In the genomic region with DNA sequence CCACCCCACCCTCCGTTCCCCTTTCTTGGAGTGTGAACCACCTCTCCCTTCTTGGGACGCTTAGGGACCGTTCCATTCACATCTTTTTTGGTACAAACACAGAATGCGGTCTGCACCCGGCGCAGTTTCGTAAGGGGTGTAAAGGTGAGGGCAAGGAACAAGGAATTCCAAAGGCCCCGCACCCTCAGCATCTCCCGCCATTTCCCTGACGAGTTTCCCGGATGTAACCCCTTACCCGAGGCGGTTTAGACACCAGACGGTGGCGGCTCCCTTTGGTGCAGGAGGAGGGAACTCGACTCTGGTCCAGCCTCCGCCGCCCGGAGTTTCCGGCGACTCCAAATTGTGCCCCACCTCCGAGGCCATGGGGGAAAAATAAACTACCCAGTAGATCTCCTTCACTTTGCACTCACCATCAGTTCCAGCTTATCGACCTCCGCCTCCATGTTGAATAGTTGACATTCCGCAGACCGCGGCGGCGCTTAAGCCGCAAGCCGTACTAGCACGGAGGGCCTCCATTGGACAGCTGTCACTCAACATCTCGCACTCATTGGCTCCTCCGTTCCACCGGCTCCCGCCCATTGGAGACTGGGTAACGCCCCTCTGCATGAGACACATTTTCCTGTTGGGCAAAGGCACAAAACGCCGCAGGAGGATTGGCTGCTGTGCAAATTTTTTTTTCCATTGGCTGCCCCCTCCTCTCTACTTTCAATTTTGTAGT, we compare ENCODE assay signal across 1 cellular context.
TF ChIP-seq lines count a peak whose summit lies in the region.

A gene with protein sequence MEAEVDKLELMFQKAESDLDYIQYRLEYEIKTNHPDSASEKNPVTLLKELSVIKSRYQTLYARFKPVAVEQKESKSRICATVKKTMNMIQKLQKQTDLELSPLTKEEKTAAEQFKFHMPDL (minus strand): TSS at position 466 of the 718 bp plus-strand sequence. CDS start 23 bp downstream, at position 443.

TF ChIP-seq in WTC11, 78 proteins besides CTCF, POLR2A, EP300 and RAD21 (continued from another document and continues in another):
- TF ChIP-seq, protein P1, sequence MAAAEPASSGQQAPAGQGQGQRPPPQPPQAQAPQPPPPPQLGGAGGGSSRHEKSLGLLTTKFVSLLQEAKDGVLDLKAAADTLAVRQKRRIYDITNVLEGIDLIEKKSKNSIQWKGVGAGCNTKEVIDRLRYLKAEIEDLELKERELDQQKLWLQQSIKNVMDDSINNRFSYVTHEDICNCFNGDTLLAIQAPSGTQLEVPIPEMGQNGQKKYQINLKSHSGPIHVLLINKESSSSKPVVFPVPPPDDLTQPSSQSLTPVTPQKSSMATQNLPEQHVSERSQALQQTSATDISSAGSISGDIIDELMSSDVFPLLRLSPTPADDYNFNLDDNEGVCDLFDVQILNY (CRISPR knock-in tag; IDR thresholded peaks at IDR 0.05): peak; percentile 74
- TF ChIP-seq ATF1 (CRISPR knock-in tag; IDR thresholded peaks at IDR 0.05) (no peak), ESRRA (CRISPR knock-in tag; IDR thresholded peaks at IDR 0.05; ENCODE audit: borderline replicate concordance) (no peak), TP53 (CRISPR knock-in tag; IDR thresholded peaks at IDR 0.05) (no peak), TEAD1 (CRISPR knock-in tag; IDR thresholded peaks at IDR 0.05) (peak; percentile 97; the same call in 1 of the 2 replicates), SOX15 (CRISPR knock-in tag; IDR thresholded peaks at IDR 0.05) (no peak), JUN (CRISPR knock-in tag; IDR thresholded peaks at IDR 0.05) (0 out of 2 replicates have a peak, but pooled peaks have one; percentile 29), NR2C2 (CRISPR knock-in tag; IDR thresholded peaks at IDR 0.05) (no peak), HMGA2 (CRISPR knock-in tag; IDR thresholded peaks at IDR 0.05) (peak; percentile 25; the same call in 1 of the 2 replicates), ZNF219 (CRISPR knock-in tag; IDR thresholded peaks at IDR 0.05; ENCODE audit: borderline replicate concordance) (no peak), SP1 (CRISPR knock-in tag; conservative IDR thresholded peaks at IDR 0.05) (peak; percentile 93), ELF4 (CRISPR knock-in tag; IDR thresholded peaks at IDR 0.05; ENCODE audit: low read depth) (no peak), ZNF317 (CRISPR knock-in tag; IDR thresholded peaks at IDR 0.05; ENCODE audit: borderline replicate concordance, low read depth) (0 out of 2 replicates have a peak, but pooled peaks have one; percentile 47), GABPB1 (CRISPR knock-in tag; IDR thresholded peaks at IDR 0.05) (no peak; the same call in 1 of the 2 replicates), NFYB (CRISPR knock-in tag; conservative IDR thresholded peaks at IDR 0.05; ENCODE audit: low read depth) (peak; percentile 90), CREM (CRISPR knock-in tag; IDR thresholded peaks at IDR 0.05) (no peak), ZNF138 (CRISPR knock-in tag; conservative IDR thresholded peaks at IDR 0.05) (no peak), MYBL2 (CRISPR knock-in tag; IDR thresholded peaks at IDR 0.05) (no peak), NFE2L1 (CRISPR knock-in tag; IDR thresholded peaks at IDR 0.05) (no peak), ZNF396 (CRISPR knock-in tag; IDR thresholded peaks at IDR 0.05; ENCODE audit: borderline replicate concordance) (no peak), GTF2I (CRISPR knock-in tag; conservative IDR thresholded peaks at IDR 0.05) (no peak), ZBTB21 (CRISPR knock-in tag; IDR thresholded peaks at IDR 0.05; ENCODE audit: borderline replicate concordance) (no peak)
- TF ChIP-seq, protein P2, sequence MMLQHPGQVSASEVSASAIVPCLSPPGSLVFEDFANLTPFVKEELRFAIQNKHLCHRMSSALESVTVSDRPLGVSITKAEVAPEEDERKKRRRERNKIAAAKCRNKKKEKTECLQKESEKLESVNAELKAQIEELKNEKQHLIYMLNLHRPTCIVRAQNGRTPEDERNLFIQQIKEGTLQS (CRISPR knock-in tag; conservative IDR thresholded peaks at IDR 0.05): no peak
- TF ChIP-seq, protein P3, sequence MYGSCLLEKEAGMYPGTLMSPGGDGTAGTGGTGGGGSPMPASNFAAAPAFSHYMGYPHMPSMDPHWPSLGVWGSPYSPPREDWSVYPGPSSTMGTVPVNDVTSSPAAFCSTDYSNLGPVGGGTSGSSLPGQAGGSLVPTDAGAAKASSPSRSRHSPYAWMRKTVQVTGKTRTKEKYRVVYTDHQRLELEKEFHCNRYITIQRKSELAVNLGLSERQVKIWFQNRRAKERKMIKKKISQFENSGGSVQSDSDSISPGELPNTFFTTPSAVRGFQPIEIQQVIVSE (CRISPR knock-in tag; IDR thresholded peaks at IDR 0.05; ENCODE audit: borderline replicate concordance): no peak
- TF ChIP-seq, protein P4, sequence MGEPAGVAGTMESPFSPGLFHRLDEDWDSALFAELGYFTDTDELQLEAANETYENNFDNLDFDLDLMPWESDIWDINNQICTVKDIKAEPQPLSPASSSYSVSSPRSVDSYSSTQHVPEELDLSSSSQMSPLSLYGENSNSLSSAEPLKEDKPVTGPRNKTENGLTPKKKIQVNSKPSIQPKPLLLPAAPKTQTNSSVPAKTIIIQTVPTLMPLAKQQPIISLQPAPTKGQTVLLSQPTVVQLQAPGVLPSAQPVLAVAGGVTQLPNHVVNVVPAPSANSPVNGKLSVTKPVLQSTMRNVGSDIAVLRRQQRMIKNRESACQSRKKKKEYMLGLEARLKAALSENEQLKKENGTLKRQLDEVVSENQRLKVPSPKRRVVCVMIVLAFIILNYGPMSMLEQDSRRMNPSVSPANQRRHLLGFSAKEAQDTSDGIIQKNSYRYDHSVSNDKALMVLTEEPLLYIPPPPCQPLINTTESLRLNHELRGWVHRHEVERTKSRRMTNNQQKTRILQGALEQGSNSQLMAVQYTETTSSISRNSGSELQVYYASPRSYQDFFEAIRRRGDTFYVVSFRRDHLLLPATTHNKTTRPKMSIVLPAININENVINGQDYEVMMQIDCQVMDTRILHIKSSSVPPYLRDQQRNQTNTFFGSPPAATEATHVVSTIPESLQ (CRISPR knock-in tag; IDR thresholded peaks at IDR 0.05): no peak
- TF ChIP-seq, protein P5, sequence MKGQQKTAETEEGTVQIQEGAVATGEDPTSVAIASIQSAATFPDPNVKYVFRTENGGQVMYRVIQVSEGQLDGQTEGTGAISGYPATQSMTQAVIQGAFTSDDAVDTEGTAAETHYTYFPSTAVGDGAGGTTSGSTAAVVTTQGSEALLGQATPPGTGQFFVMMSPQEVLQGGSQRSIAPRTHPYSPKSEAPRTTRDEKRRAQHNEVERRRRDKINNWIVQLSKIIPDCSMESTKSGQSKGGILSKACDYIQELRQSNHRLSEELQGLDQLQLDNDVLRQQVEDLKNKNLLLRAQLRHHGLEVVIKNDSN (CRISPR knock-in tag; IDR thresholded peaks at IDR 0.05): no peak
- TF ChIP-seq, protein P6, sequence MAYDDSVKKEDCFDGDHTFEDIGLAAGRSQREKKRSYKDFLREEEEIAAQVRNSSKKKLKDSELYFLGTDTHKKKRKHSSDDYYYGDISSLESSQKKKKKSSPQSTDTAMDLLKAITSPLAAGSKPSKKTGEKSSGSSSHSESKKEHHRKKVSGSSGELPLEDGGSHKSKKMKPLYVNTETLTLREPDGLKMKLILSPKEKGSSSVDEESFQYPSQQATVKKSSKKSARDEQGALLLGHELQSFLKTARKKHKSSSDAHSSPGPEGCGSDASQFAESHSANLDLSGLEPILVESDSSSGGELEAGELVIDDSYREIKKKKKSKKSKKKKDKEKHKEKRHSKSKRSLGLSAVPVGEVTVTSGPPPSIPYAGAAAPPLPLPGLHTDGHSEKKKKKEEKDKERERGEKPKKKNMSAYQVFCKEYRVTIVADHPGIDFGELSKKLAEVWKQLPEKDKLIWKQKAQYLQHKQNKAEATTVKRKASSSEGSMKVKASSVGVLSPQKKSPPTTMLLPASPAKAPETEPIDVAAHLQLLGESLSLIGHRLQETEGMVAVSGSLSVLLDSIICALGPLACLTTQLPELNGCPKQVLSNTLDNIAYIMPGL (CRISPR knock-in tag; IDR thresholded peaks at IDR 0.05): peak; percentile 54; the same call in 1 of the 2 replicates
- TF ChIP-seq, protein P7, sequence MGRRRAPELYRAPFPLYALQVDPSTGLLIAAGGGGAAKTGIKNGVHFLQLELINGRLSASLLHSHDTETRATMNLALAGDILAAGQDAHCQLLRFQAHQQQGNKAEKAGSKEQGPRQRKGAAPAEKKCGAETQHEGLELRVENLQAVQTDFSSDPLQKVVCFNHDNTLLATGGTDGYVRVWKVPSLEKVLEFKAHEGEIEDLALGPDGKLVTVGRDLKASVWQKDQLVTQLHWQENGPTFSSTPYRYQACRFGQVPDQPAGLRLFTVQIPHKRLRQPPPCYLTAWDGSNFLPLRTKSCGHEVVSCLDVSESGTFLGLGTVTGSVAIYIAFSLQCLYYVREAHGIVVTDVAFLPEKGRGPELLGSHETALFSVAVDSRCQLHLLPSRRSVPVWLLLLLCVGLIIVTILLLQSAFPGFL (CRISPR knock-in tag; IDR thresholded peaks at IDR 0.05; ENCODE audit: borderline replicate concordance): no peak
- TF ChIP-seq, protein P8, sequence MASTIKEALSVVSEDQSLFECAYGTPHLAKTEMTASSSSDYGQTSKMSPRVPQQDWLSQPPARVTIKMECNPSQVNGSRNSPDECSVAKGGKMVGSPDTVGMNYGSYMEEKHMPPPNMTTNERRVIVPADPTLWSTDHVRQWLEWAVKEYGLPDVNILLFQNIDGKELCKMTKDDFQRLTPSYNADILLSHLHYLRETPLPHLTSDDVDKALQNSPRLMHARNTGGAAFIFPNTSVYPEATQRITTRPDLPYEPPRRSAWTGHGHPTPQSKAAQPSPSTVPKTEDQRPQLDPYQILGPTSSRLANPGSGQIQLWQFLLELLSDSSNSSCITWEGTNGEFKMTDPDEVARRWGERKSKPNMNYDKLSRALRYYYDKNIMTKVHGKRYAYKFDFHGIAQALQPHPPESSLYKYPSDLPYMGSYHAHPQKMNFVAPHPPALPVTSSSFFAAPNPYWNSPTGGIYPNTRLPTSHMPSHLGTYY (CRISPR knock-in tag; IDR thresholded peaks at IDR 0.05): no peak
- TF ChIP-seq, protein P9, sequence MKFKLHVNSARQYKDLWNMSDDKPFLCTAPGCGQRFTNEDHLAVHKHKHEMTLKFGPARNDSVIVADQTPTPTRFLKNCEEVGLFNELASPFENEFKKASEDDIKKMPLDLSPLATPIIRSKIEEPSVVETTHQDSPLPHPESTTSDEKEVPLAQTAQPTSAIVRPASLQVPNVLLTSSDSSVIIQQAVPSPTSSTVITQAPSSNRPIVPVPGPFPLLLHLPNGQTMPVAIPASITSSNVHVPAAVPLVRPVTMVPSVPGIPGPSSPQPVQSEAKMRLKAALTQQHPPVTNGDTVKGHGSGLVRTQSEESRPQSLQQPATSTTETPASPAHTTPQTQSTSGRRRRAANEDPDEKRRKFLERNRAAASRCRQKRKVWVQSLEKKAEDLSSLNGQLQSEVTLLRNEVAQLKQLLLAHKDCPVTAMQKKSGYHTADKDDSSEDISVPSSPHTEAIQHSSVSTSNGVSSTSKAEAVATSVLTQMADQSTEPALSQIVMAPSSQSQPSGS (CRISPR knock-in tag; IDR thresholded peaks at IDR 0.05; ENCODE audit: borderline replicate concordance, low read depth): no peak
- TF ChIP-seq, protein P10, sequence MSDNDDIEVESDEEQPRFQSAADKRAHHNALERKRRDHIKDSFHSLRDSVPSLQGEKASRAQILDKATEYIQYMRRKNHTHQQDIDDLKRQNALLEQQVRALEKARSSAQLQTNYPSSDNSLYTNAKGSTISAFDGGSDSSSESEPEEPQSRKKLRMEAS (CRISPR knock-in tag; IDR thresholded peaks at IDR 0.05): peak; percentile 43
- TF ChIP-seq, protein P11, sequence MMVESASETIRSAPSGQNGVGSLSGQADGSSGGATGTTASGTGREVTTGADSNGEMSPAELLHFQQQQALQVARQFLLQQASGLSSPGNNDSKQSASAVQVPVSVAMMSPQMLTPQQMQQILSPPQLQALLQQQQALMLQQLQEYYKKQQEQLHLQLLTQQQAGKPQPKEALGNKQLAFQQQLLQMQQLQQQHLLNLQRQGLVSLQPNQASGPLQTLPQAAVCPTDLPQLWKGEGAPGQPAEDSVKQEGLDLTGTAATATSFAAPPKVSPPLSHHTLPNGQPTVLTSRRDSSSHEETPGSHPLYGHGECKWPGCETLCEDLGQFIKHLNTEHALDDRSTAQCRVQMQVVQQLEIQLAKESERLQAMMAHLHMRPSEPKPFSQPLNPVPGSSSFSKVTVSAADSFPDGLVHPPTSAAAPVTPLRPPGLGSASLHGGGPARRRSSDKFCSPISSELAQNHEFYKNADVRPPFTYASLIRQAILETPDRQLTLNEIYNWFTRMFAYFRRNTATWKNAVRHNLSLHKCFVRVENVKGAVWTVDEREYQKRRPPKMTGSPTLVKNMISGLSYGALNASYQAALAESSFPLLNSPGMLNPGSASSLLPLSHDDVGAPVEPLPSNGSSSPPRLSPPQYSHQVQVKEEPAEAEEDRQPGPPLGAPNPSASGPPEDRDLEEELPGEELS (CRISPR knock-in tag; IDR thresholded peaks at IDR 0.05): no peak
- TF ChIP-seq, protein P12, sequence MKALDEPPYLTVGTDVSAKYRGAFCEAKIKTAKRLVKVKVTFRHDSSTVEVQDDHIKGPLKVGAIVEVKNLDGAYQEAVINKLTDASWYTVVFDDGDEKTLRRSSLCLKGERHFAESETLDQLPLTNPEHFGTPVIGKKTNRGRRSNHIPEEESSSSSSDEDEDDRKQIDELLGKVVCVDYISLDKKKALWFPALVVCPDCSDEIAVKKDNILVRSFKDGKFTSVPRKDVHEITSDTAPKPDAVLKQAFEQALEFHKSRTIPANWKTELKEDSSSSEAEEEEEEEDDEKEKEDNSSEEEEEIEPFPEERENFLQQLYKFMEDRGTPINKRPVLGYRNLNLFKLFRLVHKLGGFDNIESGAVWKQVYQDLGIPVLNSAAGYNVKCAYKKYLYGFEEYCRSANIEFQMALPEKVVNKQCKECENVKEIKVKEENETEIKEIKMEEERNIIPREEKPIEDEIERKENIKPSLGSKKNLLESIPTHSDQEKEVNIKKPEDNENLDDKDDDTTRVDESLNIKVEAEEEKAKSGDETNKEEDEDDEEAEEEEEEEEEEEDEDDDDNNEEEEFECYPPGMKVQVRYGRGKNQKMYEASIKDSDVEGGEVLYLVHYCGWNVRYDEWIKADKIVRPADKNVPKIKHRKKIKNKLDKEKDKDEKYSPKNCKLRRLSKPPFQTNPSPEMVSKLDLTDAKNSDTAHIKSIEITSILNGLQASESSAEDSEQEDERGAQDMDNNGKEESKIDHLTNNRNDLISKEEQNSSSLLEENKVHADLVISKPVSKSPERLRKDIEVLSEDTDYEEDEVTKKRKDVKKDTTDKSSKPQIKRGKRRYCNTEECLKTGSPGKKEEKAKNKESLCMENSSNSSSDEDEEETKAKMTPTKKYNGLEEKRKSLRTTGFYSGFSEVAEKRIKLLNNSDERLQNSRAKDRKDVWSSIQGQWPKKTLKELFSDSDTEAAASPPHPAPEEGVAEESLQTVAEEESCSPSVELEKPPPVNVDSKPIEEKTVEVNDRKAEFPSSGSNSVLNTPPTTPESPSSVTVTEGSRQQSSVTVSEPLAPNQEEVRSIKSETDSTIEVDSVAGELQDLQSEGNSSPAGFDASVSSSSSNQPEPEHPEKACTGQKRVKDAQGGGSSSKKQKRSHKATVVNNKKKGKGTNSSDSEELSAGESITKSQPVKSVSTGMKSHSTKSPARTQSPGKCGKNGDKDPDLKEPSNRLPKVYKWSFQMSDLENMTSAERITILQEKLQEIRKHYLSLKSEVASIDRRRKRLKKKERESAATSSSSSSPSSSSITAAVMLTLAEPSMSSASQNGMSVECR (CRISPR knock-in tag; IDR thresholded peaks at IDR 0.05; ENCODE audit: borderline replicate concordance): 0 out of 2 replicates have a peak, but pooled peaks have one; percentile 38
